Comparison of ENCODE assay signal across 16 cellular contexts in genomic region chr3:12518266-12519028, GRCh38. TPM values are rescaled to one million over a fixed set of nuclear protein-coding genes. Genes with fewer than 3 reads are reported as not detected.
DNase-seq lines count a peak whose midpoint lies in the region; ATAC-seq and TF ChIP-seq lines count a peak whose summit lies in the region.
"Had no signal": no experiment of that assay in that cellular context is flagged by ENCODE, and none has a peak within 500 bp of the region (broad histone marks: within the 10 kb centered on the region; RNA-seq: fewer than 3 reads in every experiment).

No MANE protein-coding gene starts in this region.

- H3K4me3 ChIP-seq in GM23338 (no peak overlapping the region), trophoblast cell (ENCODE audit: low read depth, low read length) (no peak overlapping the region)
- H3K4me3 ChIP-seq: SJCRH30 had no signal

- no peak for DNase-seq in GM23338 (ENCODE audit: low spot score)
- no peak for DNase-seq in H9
- peak; percentile 56 for DNase-seq in left kidney (ENCODE audit: low read depth, low spot score)
- no peak for DNase-seq in trophoblast cell
- DNase-seq in medulla oblongata (ENCODE audit: extremely low spot score): no peak
- DNase-seq: COR-L47, DMS153, KBM-7, NCI-H1436, NCI-H2029 treated with DMSO at 0.1 percent for 48 hours, NCI-H748 treated with DMSO at 0.1 percent for 48 hours, RPMI8226, SJCRH30 had no signal

- H2BK120ac ChIP-seq in H9 (ENCODE audit: low read depth, low read length, poor library complexity, severe bottlenecking) (no peak overlapping the region), trophoblast cell (ENCODE audit: insufficient read depth, low read length, poor library complexity) (peak overlapping the region; percentile 73)

- H3K27ac Mint-ChIP-seq in GM23338 (peak overlapping the region; percentile 56; the same call in 1 of the 2 replicates), H9 (peak overlapping the region in 2 of 3 experiments; percentile 40 to 85; a peak in 3 of 7 replicates)

- no CpG with 5 or more reads among the region's 6 CpGs for WGBS in H9 (ENCODE audit: extremely low coverage, insufficient read length, low lambda C conversion rate)
- no CpG with 5 or more reads among the region's 6 CpGs for WGBS in trophoblast cell (ENCODE audit: extremely low coverage, insufficient coverage, insufficient read length)

- H3K4me3 Mint-ChIP-seq in GM23338: no peak overlapping the region
- no peak overlapping the region for H3K4me3 Mint-ChIP-seq in H9

- H3K36me3 Mint-ChIP-seq in GM23338 (ENCODE audit: low read depth) (peaks cover 44% of the 10 kb centered on the region), H9 (ENCODE audit: insufficient read depth in 1 of 3, low read depth in 3 of 3) (peaks cover 17 to 36% (median 22%) of the 10 kb centered on the region in 3 experiments)

- H3K9me3 ChIP-seq in H9 (ENCODE audit: control insufficient read depth, low read depth, low read length) (no peaks in the 10 kb centered on the region), trophoblast cell (ENCODE audit: insufficient read depth, low read depth, low read length) (no peaks in the 10 kb centered on the region)
- H3K9me3 ChIP-seq: SJCRH30 had no signal

- no peak for TF ChIP-seq CTCF in GM23338 (conservative IDR thresholded peaks at IDR 0.05; ENCODE audit: low read depth in 2 of 2)
- no peak for TF ChIP-seq CTCF in H9 (conservative IDR thresholded peaks at IDR 0.05)

- H3F3A ChIP-seq in GM23338 (replicated peaks; ENCODE audit: low read depth): no peaks in the 10 kb centered on the region

- no peaks in the 10 kb centered on the region for H3K9me2 ChIP-seq in GM23338 (ENCODE audit: insufficient read depth)

- H3K4me1 ChIP-seq in GM23338 (ENCODE audit: insufficient read depth) (no peaks in the 10 kb centered on the region), H9 (ENCODE audit: insufficient read depth, low read length) (no peaks in the 10 kb centered on the region), trophoblast cell (ENCODE audit: control insufficient read depth in 1 of 2, insufficient read depth in 2 of 2, low read length in 2 of 2) (peaks cover 4% of the 10 kb centered on the region in 2 experiments)
- H3K4me1 ChIP-seq: SJCRH30 had no signal

- H3K23ac ChIP-seq in H9 (ENCODE audit: insufficient read length, low read depth, low read length): no peak overlapping the region
- no peak overlapping the region for H3K23ac ChIP-seq in trophoblast cell (ENCODE audit: low read length)

- no peak overlapping the region for H3K4me2 ChIP-seq in GM23338
- H3K4me2 ChIP-seq in H9 (ENCODE audit: insufficient read depth, insufficient read length, low read length): no peak overlapping the region
- H3K4me2 ChIP-seq in trophoblast cell (ENCODE audit: low read length): no peak overlapping the region

- H3K18ac ChIP-seq in H9 (ENCODE audit: insufficient read length, low read depth, low read length) (no peak overlapping the region), trophoblast cell (ENCODE audit: low read length) (peak overlapping the region; percentile 73)

- H3K27me3 Mint-ChIP-seq in GM23338 (ENCODE audit: insufficient read depth, low read depth, poor library complexity): no peaks in the 10 kb centered on the region
- no peaks in the 10 kb centered on the region for H3K27me3 Mint-ChIP-seq in H9 (ENCODE audit: low read depth)

- no peak overlapping the region for H2BK15ac ChIP-seq in H9 (ENCODE audit: low read depth, low read length)

- no peaks in the 10 kb centered on the region for H3K9me3 Mint-ChIP-seq in GM23338
- H3K9me3 Mint-ChIP-seq in H9: peaks cover 0 to 5% of the 10 kb centered on the region in 2 experiments; a peak in 1 of 5 replicates

- H3K4me1 Mint-ChIP-seq in GM23338 (no peaks in the 10 kb centered on the region), H9 (no peaks in the 10 kb centered on the region)

- no peak overlapping the region for H2AFZ ChIP-seq in GM23338
- H2AFZ ChIP-seq in H9 (ENCODE audit: low read length): no peak overlapping the region
- H2AFZ ChIP-seq in trophoblast cell (ENCODE audit: insufficient read depth, low read length, poor library complexity): no peak overlapping the region

- no peak overlapping the region for H3K14ac ChIP-seq in H9 (ENCODE audit: insufficient read depth, low read length)
- H3K14ac ChIP-seq in trophoblast cell (ENCODE audit: low read length): peak overlapping the region; percentile 64

- no peak overlapping the region for H3K56ac ChIP-seq in H9 (ENCODE audit: insufficient read length, low read depth, low read length)

- H3K79me1 ChIP-seq in H9 (ENCODE audit: insufficient read depth, low read depth, low read length, poor library complexity, severe bottlenecking) (no peaks in the 10 kb centered on the region), trophoblast cell (ENCODE audit: low read length) (peaks cover 2% of the 10 kb centered on the region)

- H3K4ac ChIP-seq in H9 (ENCODE audit: low read depth, low read length) (no peak overlapping the region), trophoblast cell (ENCODE audit: low read depth, low read length) (no peak overlapping the region)

- no peaks in the 10 kb centered on the region for H3K23me2 ChIP-seq in H9 (ENCODE audit: insufficient read length, low read depth, low read length, poor library complexity, severe bottlenecking)

- no peak overlapping the region for H4K5ac ChIP-seq in H9 (ENCODE audit: insufficient read length, low read depth, low read length)

- H3K27me3 ChIP-seq in GM23338 (ENCODE audit: insufficient read depth): no peaks in the 10 kb centered on the region
- no peaks in the 10 kb centered on the region for H3K27me3 ChIP-seq in H9 (ENCODE audit: insufficient read depth, low read length)
- H3K27me3 ChIP-seq in trophoblast cell (ENCODE audit: insufficient read depth, low read length): no peaks in the 10 kb centered on the region
- H3K27me3 ChIP-seq: SJCRH30 had no signal

- no peak overlapping the region for H4K91ac ChIP-seq in H9 (ENCODE audit: insufficient read length, low read depth, low read length)
- no peak overlapping the region for H4K91ac ChIP-seq in trophoblast cell (ENCODE audit: low read depth, low read length)

- H2AK5ac ChIP-seq in H9 (ENCODE audit: insufficient read length, low read length) (no peak overlapping the region), trophoblast cell (ENCODE audit: low read length) (no peak overlapping the region)

- ATAC-seq in GM23338 (no peak; the same call in 2 of the 3 replicates), HG03457 (IDR thresholded peaks at IDR 0.05; ENCODE audit: unreplicated experiment) (no peak), HG02840 (IDR thresholded peaks at IDR 0.05; ENCODE audit: low FRiP score, unreplicated experiment) (no peak)

- H2BK12ac ChIP-seq in H9 (ENCODE audit: insufficient read length, low read depth, low read length): no peak overlapping the region
- no peak overlapping the region for H2BK12ac ChIP-seq in trophoblast cell (ENCODE audit: low read length)

- H3K79me2 ChIP-seq in GM23338 (replicated peaks; ENCODE audit: insufficient read depth) (no peaks in the 10 kb centered on the region), H9 (ENCODE audit: insufficient read depth, low read length) (no peaks in the 10 kb centered on the region), trophoblast cell (ENCODE audit: control insufficient read depth, insufficient read depth, low read length, poor library complexity) (no peaks in the 10 kb centered on the region)

- H4K8ac ChIP-seq in H9 (replicated peaks; ENCODE audit: insufficient read length, low read depth, low read length): no peak overlapping the region
- no peak overlapping the region for H4K8ac ChIP-seq in trophoblast cell (ENCODE audit: low read depth, low read length)

- H2BK20ac ChIP-seq in H9 (ENCODE audit: low read depth, low read length, poor library complexity, severe bottlenecking): no peak overlapping the region

- H3K9ac ChIP-seq in H9 (ENCODE audit: extremely low read depth, insufficient read length, low read length): no peak overlapping the region
- no peak overlapping the region for H3K9ac ChIP-seq in trophoblast cell (ENCODE audit: low read length)

- H3K27ac ChIP-seq in GM23338 (ENCODE audit: low read depth) (no peak overlapping the region; the same call in 1 of the 2 replicates), H9 (ENCODE audit: insufficient read length, low read depth, low read length) (no peak overlapping the region), trophoblast cell (ENCODE audit: low read depth, low read length) (peak overlapping the region; percentile 27)
- H3K27ac ChIP-seq: SJCRH30 had no signal

- H4K20me1 ChIP-seq in GM23338 (replicated peaks; ENCODE audit: insufficient read depth) (peaks cover 14% of the 10 kb centered on the region), H9 (ENCODE audit: control insufficient read depth, insufficient read depth, insufficient read length) (no peaks in the 10 kb centered on the region)

- no peak overlapping the region for H4K12ac ChIP-seq in trophoblast cell (ENCODE audit: low read depth, low read length)

- H3K36me3 ChIP-seq in GM23338 (ENCODE audit: insufficient read depth) (no peaks in the 10 kb centered on the region), trophoblast cell (ENCODE audit: control insufficient read depth in 1 of 2, insufficient read depth in 2 of 2, low read length in 2 of 2) (peaks cover 0 to 4% of the 10 kb centered on the region in 2 experiments)

- no peak overlapping the region for H3T11ph ChIP-seq in H9 (ENCODE audit: low read length)

- H2BK5ac ChIP-seq in H9 (ENCODE audit: insufficient read length, low read length): no peak overlapping the region
- peak overlapping the region; percentile 32 for H2BK5ac ChIP-seq in trophoblast cell (ENCODE audit: low read depth, low read length, poor library complexity)

TF ChIP-seq in GM23338, 12 proteins besides CTCF, POLR2A, EP300 and RAD21:
- TF ChIP-seq CREB1 (CRISPR knock-in tag; IDR thresholded peaks at IDR 0.05; ENCODE audit: low read depth) (no peak), EZH2phosphoT487 (IDR thresholded peaks at IDR 0.05; ENCODE audit: unreplicated experiment) (no peak)
TF ChIP-seq in GM23338: peak in this region for 0.

RNA-seq across cellular contexts. Expression of gene MKRN2OS, which starts 26.9 kb away (rescaled TPM):
- not detected in 2 replicates for total RNA-seq in GM23338 (2014; rRNA removed; shearing (Covaris generic))
- 0.55 and 0.59 TPM in 2 replicates for polyA plus RNA-seq in GM23338 (2016; fragmentation: Nextera tagmentation; extraction: Ambion mirVana)
- 0.31 and 0.44 TPM in 2 replicates for total RNA-seq in H9 (2021)
- polyA plus RNA-seq in trophoblast cell (2013): 0.61 and 0.88 TPM in 2 replicates
- total RNA-seq: NCI-H460, SJCRH30 had no signal

RNA-seq across cellular contexts. Expression of gene TSEN2, which starts 34.2 kb away (rescaled TPM):
- 25.8 and 27.7 TPM in 2 replicates for total RNA-seq in GM23338 (2014; rRNA removed; shearing (Covaris generic))
- 24.1 and 30.0 TPM in 2 replicates for polyA plus RNA-seq in GM23338 (2016; fragmentation: Nextera tagmentation; extraction: Ambion mirVana)
- total RNA-seq in H9 (2021): 19.4 and 22.0 TPM in 2 replicates
- polyA plus RNA-seq in trophoblast cell (2013): 3.4 and 3.7 TPM in 2 replicates

RNA-seq across cellular contexts. Expression of gene MKRN2, which starts 38.4 kb away (rescaled TPM):
- 21.6 and 24.6 TPM in 2 replicates for total RNA-seq in GM23338 (2014; rRNA removed; shearing (Covaris generic))
- 9.1 and 11.4 TPM in 2 replicates for polyA plus RNA-seq in GM23338 (2016; fragmentation: Nextera tagmentation; extraction: Ambion mirVana)
- 17.1 and 18.1 TPM in 2 replicates for total RNA-seq in H9 (2021)
- polyA plus RNA-seq in trophoblast cell (2013): 19.7 and 20.3 TPM in 2 replicates
